Comparison of ENCODE assay signal across 23 cellular contexts in genomic region chr9:21728781-21729180, GRCh38.
A peak's percentile ranks its signal among the peaks of the same experiment; 100 is the strongest.
DNase-seq lines count a peak whose midpoint lies in the region; TF ChIP-seq lines count a peak whose summit lies in the region.
"Had no signal": no experiment of that assay in that cellular context is flagged by ENCODE, and none has a peak within 500 bp of the region (broad histone marks: within the 10 kb centered on the region; RNA-seq: fewer than 3 reads in every experiment).

No MANE protein-coding gene starts in this region.

- H3K27ac ChIP-seq in transverse colon, result no peak overlapping the region
- H3K27ac ChIP-seq: adrenal gland, HL-60, pancreas, tibial nerve had no signal

- no peak for TF ChIP-seq CTCF in transverse colon (IDR thresholded peaks at IDR 0.05)

- intact Hi-C loops in transverse colon (cut with DNase I; ENCODE audit: low total_unique reads), result no loop called here

- H3K27me3 ChIP-seq in transverse colon, result no peaks in the 10 kb centered on the region
- H3K27me3 ChIP-seq: adrenal gland, pancreas, tibial nerve had no signal

- DNase-seq in GM04503 (ENCODE audit: low read depth) (peak; percentile 56), RPMI7951 (ENCODE audit: low read depth) (peak; percentile 10), fibroblast of gingiva (ENCODE audit: low read depth) (peak; percentile 13), renal cortical epithelial cell (ENCODE audit: low read depth) (peak; percentile 61), iPS-NIHi11 (ENCODE audit: low spot score) (no peak), transverse colon (no peak), D341Med (ENCODE audit: low spot score) (no peak), anterior cingulate cortex (lab: John Stamatoyannopoulos, UW) (no peak)
- DNase-seq: activated CD4-positive, alpha-beta T cell treated with anti-CD3 and anti-CD28 coated beads for 36 hours; activated CD8-positive, alpha-beta memory T cell treated with anti-CD3 and anti-CD28 coated beads, Interleukin-2, amount 10 ng/mL, durations not matched to agents 7 days and 5 days; adrenal gland; Caco-2; effector memory CD4-positive, alpha-beta T cell; hypothalamus; kidney glomerular epithelial cell; naive thymus-derived CD4-positive, alpha-beta T cell; NCI-H1694 treated with DMSO at 0.1 percent for 48 hours; NCI-H82; pancreas; stimulated activated naive CD4-positive, alpha-beta T cell treated with Interleukin-2 at 50 U/mL for 16 hours had no signal

- H3K9me3 ChIP-seq in transverse colon, result no peaks in the 10 kb centered on the region
- H3K9me3 ChIP-seq: Caco-2, HAP-1, pancreas, tibial nerve had no signal

- in situ Hi-C loops in transverse colon (cut with MboI; ENCODE audit: low pct_ligation_motif_present in 1 of 4, low pct_unique_long_range_greater_than_20kb in 1 of 4, low sequenced_read_pairs in 3 of 4), result no loop called here

- no peak overlapping the region for H3K4me3 ChIP-seq in transverse colon
- H3K4me3 ChIP-seq: adrenal gland, HAP-1, pancreas, tibial nerve had no signal

- no peak for TF ChIP-seq EP300 in transverse colon (IDR thresholded peaks at IDR 0.05; ENCODE audit: low read depth)

- 67 to 77% methylated on average over 4 to 5 of the region's 5 CpGs for WGBS in transverse colon (ENCODE audit: low coverage in 1 of 2), 2 donors

- no peaks in the 10 kb centered on the region for H3K36me3 ChIP-seq in transverse colon
- H3K36me3 ChIP-seq: adrenal gland, HAP-1, pancreas, tibial nerve had no signal

- no peaks in the 10 kb centered on the region for H3K4me1 ChIP-seq in transverse colon
- H3K4me1 ChIP-seq: adrenal gland, Caco-2, pancreas, tibial nerve had no signal

- no peak for TF ChIP-seq POLR2A in transverse colon (IDR thresholded peaks at IDR 0.05)

Comparison
In these comparisons a context has a peak if more than half of its experiments do, and no peak if none do; other contexts are left out.
1. DNase-seq: peak in GM04503 (single experiment), RPMI7951 (single experiment), fibroblast of gingiva (single experiment) and renal cortical epithelial cell (single experiment); none in iPS-NIHi11 (single experiment), transverse colon (single experiment), D341Med (single experiment) and anterior cingulate cortex (0 of 58).